Comparison of ENCODE assay signal across 18 cellular contexts in the genomic region with DNA sequence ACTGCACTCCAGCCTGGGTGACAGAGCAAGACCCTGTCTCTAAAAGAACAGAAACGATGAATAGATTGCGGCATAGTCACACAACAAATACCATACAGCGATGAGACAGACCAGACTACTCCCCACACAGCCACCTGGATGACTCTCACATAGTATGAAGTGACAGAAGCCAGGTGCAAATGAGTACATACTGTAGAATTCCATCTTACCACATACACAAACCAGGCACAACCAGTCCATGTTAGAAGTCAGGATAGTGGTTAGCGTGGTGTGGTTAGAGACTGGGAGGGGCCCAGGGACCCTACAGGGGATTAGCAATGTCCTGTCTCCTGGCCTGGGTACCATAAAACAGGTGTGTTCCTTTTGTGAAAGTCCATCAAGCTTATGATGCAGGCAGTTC.
"Had no signal": no experiment of that assay in that cellular context is flagged by ENCODE, and none has a peak within 500 bp of the region (broad histone marks: within the 10 kb centered on the region; RNA-seq: fewer than 3 reads in every experiment).

No MANE protein-coding gene starts in this region.

- H3K4me1 ChIP-seq: prostate gland, transverse colon had no signal

- H3K4me2 ChIP-seq: smooth muscle cell had no signal

- H3K27me3 ChIP-seq: transverse colon had no signal

- ATAC-seq: activated CD8-positive, alpha-beta T cell treated with anti-CD3 and anti-CD28 coated beads, Interleukin-2, amount 10 ng/mL, durations not matched to agents 7 days and 5 days; right cardiac atrium; T-helper 17 cell had no signal

- H3K4me3 ChIP-seq: prostate gland, smooth muscle cell, transverse colon had no signal

- H3K27ac ChIP-seq: prostate gland, transverse colon had no signal

- H3K9me3 ChIP-seq: prostate gland, transverse colon had no signal

- H3K36me3 ChIP-seq: prostate gland, transverse colon had no signal

- DNase-seq: activated CD4-positive, alpha-beta T cell treated with anti-CD3 and anti-CD28 coated beads for 48 hours; activated CD8-positive, alpha-beta T cell treated with anti-CD3 and anti-CD28 coated beads, Interleukin-2, amount 10 ng/mL, durations not matched to agents 7 days and 5 days; activated gamma-delta T cell treated with Interleukin-2 at 50 U/mL for 16 hours; central memory CD4-positive, alpha-beta T cell; cortex of kidney; effector CD8-positive, alpha-beta T cell; foreskin fibroblast; glutamatergic neuron; mesendoderm; occipital lobe; right cardiac atrium; stimulated activated CD4-positive, alpha-beta T cell treated with anti-CD3 and anti-CD28 coated beads, Interleukin-4, amount 100 ng/mL, for 4 hours; stimulated activated CD8-positive, alpha-beta memory T cell treated with anti-CD3 and anti-CD28 coated beads, Interleukin-4, amount 100 ng/mL, for 48 hours; stimulated activated naive CD4-positive, alpha-beta T cell treated with Interleukin-2 at 50 U/mL for 16 hours; T-helper 17 cell; transverse colon had no signal
